21 cellular contexts compared by ENCODE assay signal in genomic region chr14:75247939-75248338, GRCh38. TPM values are rescaled to one million over a fixed set of nuclear protein-coding genes. Genes with fewer than 3 reads are reported as not detected.
DNase-seq lines count a peak whose midpoint lies in the region; ATAC-seq and TF ChIP-seq lines count a peak whose summit lies in the region.
"Had no signal": no experiment of that assay in that cellular context is flagged by ENCODE, and none has a peak within 500 bp of the region (broad histone marks: within the 10 kb centered on the region; RNA-seq: fewer than 3 reads in every experiment).

No MANE protein-coding gene starts in this region.

- H3K4me1 ChIP-seq in OCI-LY7 (ENCODE audit: insufficient read depth, low read length, poor library complexity, severe bottlenecking) (peaks cover 55% of the 10 kb centered on the region), upper lobe of left lung (peaks cover 0 to 4% (median 0%) of the 10 kb centered on the region in 4 donors)
- H3K4me1 ChIP-seq: prostate gland, uterus had no signal

- peak overlapping the region; percentile 67 for H3K4me2 ChIP-seq in OCI-LY7 (ENCODE audit: low read length)

- H3K9me3 ChIP-seq in OCI-LY7 (ENCODE audit: low read length) (no peaks in the 10 kb centered on the region), upper lobe of left lung (no peaks in the 10 kb centered on the region)
- H3K9me3 ChIP-seq: prostate gland, stomach, uterus had no signal

- H3K27ac Mint-ChIP-seq in activated naive CD4-positive, alpha-beta T cell treated with anti-CD3 and anti-CD28 coated beads, Interleukin-2, amount 50 U/mL, for 24 hours: peak overlapping the region; percentile 84
- H3K27ac Mint-ChIP-seq in central memory CD8-positive, alpha-beta T cell (ENCODE audit: low read depth): peak overlapping the region; percentile 95
- H3K27ac Mint-ChIP-seq: HFFc6, nephron had no signal

- TF ChIP-seq POLR2A in upper lobe of left lung (IDR thresholded peaks at IDR 0.05): no peak

- BruUV-seq in OCI-LY7 (replicated peaks; lab: Mats Ljungman, UMichigan): no TSS peak

- POLR2A ChIA-PET in OCI-LY7 (lab: Charles Lee): interaction anchor here (0.6 to 4.4 kb wide), 3 partner anchors 8 to 413 kb away, joined by 3 to 22 read pairs (median 3); partner anchors contain the start of gene TTLL5

- H3K4me3 Mint-ChIP-seq in activated naive CD4-positive, alpha-beta T cell treated with anti-CD3 and anti-CD28 coated beads, Interleukin-2, amount 50 U/mL, for 24 hours: peak overlapping the region; percentile 53
- peak overlapping the region; percentile 67 for H3K4me3 Mint-ChIP-seq in central memory CD8-positive, alpha-beta T cell
- H3K4me3 Mint-ChIP-seq: HFFc6, nephron had no signal

- no peaks in the 10 kb centered on the region for H3K9me3 Mint-ChIP-seq in activated naive CD4-positive, alpha-beta T cell treated with anti-CD3 and anti-CD28 coated beads, Interleukin-2, amount 50 U/mL, for 24 hours
- no peaks in the 10 kb centered on the region for H3K9me3 Mint-ChIP-seq in central memory CD8-positive, alpha-beta T cell
- H3K9me3 Mint-ChIP-seq: HFFc6, nephron had no signal

- no peak for TF ChIP-seq EP300 in upper lobe of left lung (IDR thresholded peaks at IDR 0.05)

- WGBS in upper lobe of left lung, 2 donors: 83 to 87% methylated on average over 6 of the region's 6 CpGs

- peak overlapping the region; percentile 82 for H2AFZ ChIP-seq in OCI-LY7 (ENCODE audit: low read length)

- no peaks in the 10 kb centered on the region for H3K36me3 ChIP-seq in OCI-LY7 (ENCODE audit: insufficient read depth, low read length)
- no peaks in the 10 kb centered on the region for H3K36me3 ChIP-seq in upper lobe of left lung
- H3K36me3 ChIP-seq: prostate gland, stomach, uterus had no signal

- H3K4me3 ChIP-seq in OCI-LY7 (ENCODE audit: low read depth, low read length, poor library complexity, severe bottlenecking) (peak overlapping the region; percentile 43), upper lobe of left lung (no peak overlapping the region)
- H3K4me3 ChIP-seq: lung, prostate gland, stomach, uterus had no signal

- no peaks in the 10 kb centered on the region for H3K27me3 Mint-ChIP-seq in activated naive CD4-positive, alpha-beta T cell treated with anti-CD3 and anti-CD28 coated beads, Interleukin-2, amount 50 U/mL, for 24 hours
- H3K27me3 Mint-ChIP-seq in central memory CD8-positive, alpha-beta T cell: no peaks in the 10 kb centered on the region

- no peaks in the 10 kb centered on the region for H3K9me2 ChIP-seq in OCI-LY7 (ENCODE audit: insufficient read depth, low read length)

- H3K79me2 ChIP-seq in OCI-LY7 (ENCODE audit: insufficient read depth, low read depth, low read length): no peaks in the 10 kb centered on the region

- H3K36me3 Mint-ChIP-seq in activated naive CD4-positive, alpha-beta T cell treated with anti-CD3 and anti-CD28 coated beads, Interleukin-2, amount 50 U/mL, for 24 hours: no peaks in the 10 kb centered on the region
- peaks cover 19% of the 10 kb centered on the region for H3K36me3 Mint-ChIP-seq in central memory CD8-positive, alpha-beta T cell (ENCODE audit: insufficient read depth)

- DNase-seq in activated naive CD4-positive, alpha-beta T cell (lab: John Stamatoyannopoulos, UW): no peak
- DNase-seq in OCI-LY7 (ENCODE audit: low spot score) (no peak), iPS-NIHi7 (ENCODE audit: extremely low spot score) (no peak), upper lobe of left lung (no peak)
- no peak for DNase-seq in central memory CD8-positive, alpha-beta T cell (ENCODE audit: low spot score in 2 of 2)
- DNase-seq: amygdala, DMS 273 treated with DMSO at 0.1 percent for 48 hours, HFFc6, KG1, NCI-H1436, NCI-H226, SHP77 treated with DMSO at 0.1 percent for 48 hours, stomach, uterus had no signal

- no peaks in the 10 kb centered on the region for H3K27me3 ChIP-seq in upper lobe of left lung
- H3K27me3 ChIP-seq: stomach, uterus had no signal

- CTCF ChIA-PET in OCI-LY7 (lab: Charles Lee; ENCODE audit: unreplicated experiment): no interaction called here

- ATAC-seq in central memory CD8-positive, alpha-beta T cell (replicated peaks; ENCODE audit: extremely low read depth, poor library complexity, severe bottlenecking): no peak
- ATAC-seq in GM21367 (IDR thresholded peaks at IDR 0.05; ENCODE audit: unreplicated experiment): no peak
- ATAC-seq in upper lobe of left lung (ENCODE audit: low FRiP score in 2 of 2): no peak
- ATAC-seq in GM18907 (IDR thresholded peaks at IDR 0.05; ENCODE audit: unreplicated experiment): no peak

- H4K20me1 ChIP-seq in OCI-LY7 (ENCODE audit: insufficient read depth, low read length): no peaks in the 10 kb centered on the region

- TF ChIP-seq CTCF in OCI-LY7 (conservative IDR thresholded peaks at IDR 0.05; ENCODE audit: low read length): no peak
- no peak for TF ChIP-seq CTCF in upper lobe of left lung (IDR thresholded peaks at IDR 0.05)

- H3K4me1 Mint-ChIP-seq in activated naive CD4-positive, alpha-beta T cell treated with anti-CD3 and anti-CD28 coated beads, Interleukin-2, amount 50 U/mL, for 24 hours: peaks cover 64% of the 10 kb centered on the region
- peaks cover 56% of the 10 kb centered on the region for H3K4me1 Mint-ChIP-seq in central memory CD8-positive, alpha-beta T cell

- intact Hi-C loops in OCI-LY7 (cut with micrococcal nuclease; ENCODE audit: unreplicated experiment): loop anchor here (2.0 kb wide), 3 partner anchors 17 to 223 kb away; no protein-coding TSS in a partner anchor

- H3K27ac ChIP-seq in OCI-LY7 (ENCODE audit: low read depth, low read length, poor library complexity, severe bottlenecking) (peak overlapping the region; percentile 88), upper lobe of left lung (no peak overlapping the region)
- H3K27ac ChIP-seq: epithelial cell of prostate, prostate gland, stomach, uterus had no signal

RNA-seq across cellular contexts. Expression of gene FOS, which starts 30.7 kb away (rescaled TPM):
- 12.4 and 16.9 TPM in 2 replicates for total RNA-seq in OCI-LY7 (2014; rRNA removed; shearing (Covaris generic))
- total RNA-seq in OCI-LY7 (2022) (3.3 and 4.6 TPM in 2 replicates), upper lobe of left lung (1,000 to 10,000 TPM in 1 of 6 donors, 100 to 1,000 TPM in 5; 386 to 1,146 (median 633) TPM)

Comparison
In these comparisons a context has a peak if more than half of its experiments do, and no peak if none do; other contexts are left out.
1. RNA of gene FOS, which starts 30.7 kb away (total RNA-seq): 386 to 1,146 TPM in upper lobe of left lung; 3.3 to 16.9 TPM in OCI-LY7; every median in the first group is over 10 times any median in the second.